In genomic region chr7:24777811-24778210, GRCh38 we compare ENCODE assay signal across 15 cellular contexts. TPM values are rescaled to one million over a fixed set of nuclear protein-coding genes. Genes with fewer than 3 reads are reported as not detected.
A peak's percentile ranks its signal among the peaks of the same experiment; 100 is the strongest.
DNase-seq lines count a peak whose midpoint lies in the region; ATAC-seq, FAIRE-seq and TF ChIP-seq lines count a peak whose summit lies in the region.
"Had no signal": no experiment of that assay in that cellular context is flagged by ENCODE, and none has a peak within 500 bp of the region (broad histone marks: within the 10 kb centered on the region; RNA-seq: fewer than 3 reads in every experiment).

No MANE protein-coding gene starts in this region.

- TF ChIP-seq CTCF in gastrocnemius medialis (IDR thresholded peaks at IDR 0.05 in 4 of 5, conservative IDR thresholded peaks at IDR 0.05 in 1 of 5) (no peak), adrenal gland (IDR thresholded peaks at IDR 0.05) (no peak), dorsolateral prefrontal cortex (IDR thresholded peaks at IDR 0.05 in 54 of 56, conservative IDR thresholded peaks at IDR 0.05 in 2 of 56; ENCODE audit: low read depth in 1 of 56, partially characterized antibody in 56 of 56) (no peak)

- no peaks in the 10 kb centered on the region for H3K9me3 Mint-ChIP-seq in activated T-helper 17 cell treated with anti-CD3 and anti-CD28 coated beads, Interleukin-2, amount 50 U/mL, for 72 hours
- H3K9me3 Mint-ChIP-seq: IgD-negative memory B cell had no signal

- H3K4me1 Mint-ChIP-seq in activated T-helper 17 cell treated with anti-CD3 and anti-CD28 coated beads, Interleukin-2, amount 50 U/mL, for 72 hours: no peaks in the 10 kb centered on the region

- ATAC-seq in activated T-helper 17 cell treated with anti-CD3 and anti-CD28 coated beads, Interleukin-2, amount 50 U/mL, for 72 hours (replicated peaks): no peak
- no peak for ATAC-seq in gastrocnemius medialis

- peak overlapping the region; percentile 13 for H3K27ac Mint-ChIP-seq in activated T-helper 17 cell treated with anti-CD3 and anti-CD28 coated beads, Interleukin-2, amount 50 U/mL, for 72 hours
- H3K27ac Mint-ChIP-seq: IgD-negative memory B cell had no signal

- intact Hi-C loops in gastrocnemius medialis (cut with DNase I; ENCODE audit: low total_unique reads) (loop anchor here (5.0 kb wide), 1 partner anchor 1064 kb away; no protein-coding TSS in a partner anchor), adrenal gland (cut with DNase I) (no loop called here), dorsolateral prefrontal cortex (cut with DNase I) (no loop called here)

- DNase-seq in GM12892 (ENCODE audit: insufficient read length) (no peak), fibroblast of peridontal ligament (ENCODE audit: extremely low read depth) (peak; percentile 81), gastrocnemius medialis (no peak), AML-193 (lab: John Stamatoyannopoulos, UW) (no peak), adrenal gland (no peak), dorsolateral prefrontal cortex (no peak)
- DNase-seq: ACHN, DMS 273 treated with DMSO at 0.1 percent for 48 hours, NCI-H1436 treated with DMSO at 0.1 percent for 48 hours, NCI-H2081, NCI-H510A treated with DMSO at 0.1 percent for 48 hours, Peyer's patch, Right ventricle myocardium superior had no signal

- 70 to 80% (median 76%) methylated on average over 3 of the region's 3 CpGs for WGBS in adrenal gland, 4 donors

- H3K36me3 Mint-ChIP-seq in activated T-helper 17 cell treated with anti-CD3 and anti-CD28 coated beads, Interleukin-2, amount 50 U/mL, for 72 hours (ENCODE audit: low read depth): no peaks in the 10 kb centered on the region

- TF ChIP-seq POLR2A in GM12892 (IDR thresholded peaks at IDR 0.05; ENCODE audit: low read depth, low read length) (no peak), gastrocnemius medialis (IDR thresholded peaks at IDR 0.05) (no peak), adrenal gland (IDR thresholded peaks at IDR 0.05) (no peak)

- FAIRE-seq in GM12892 (lab: Jason Lieb, UNC): peak; percentile 21

- no peak overlapping the region for H3K4me3 Mint-ChIP-seq in activated T-helper 17 cell treated with anti-CD3 and anti-CD28 coated beads, Interleukin-2, amount 50 U/mL, for 72 hours
- H3K4me3 Mint-ChIP-seq: IgD-negative memory B cell had no signal

- in situ Hi-C loops in gastrocnemius medialis (cut with MboI; ENCODE audit: low sequenced_read_pairs in 4 of 4): no loop called here

- H3K36me3 ChIP-seq in gastrocnemius medialis: no peaks in the 10 kb centered on the region
- no peaks in the 10 kb centered on the region for H3K36me3 ChIP-seq in adrenal gland (replicated peaks in 1 of 2)
- H3K36me3 ChIP-seq: Peyer's patch had no signal

- H3K4me3 ChIP-seq in gastrocnemius medialis (no peak overlapping the region), adrenal gland (no peak overlapping the region), dorsolateral prefrontal cortex (no peak overlapping the region)
- H3K4me3 ChIP-seq: Peyer's patch had no signal

- no peaks in the 10 kb centered on the region for H3K27me3 Mint-ChIP-seq in activated T-helper 17 cell treated with anti-CD3 and anti-CD28 coated beads, Interleukin-2, amount 50 U/mL, for 72 hours
- H3K27me3 Mint-ChIP-seq: IgD-negative memory B cell had no signal

- H3K27me3 ChIP-seq in gastrocnemius medialis (no peaks in the 10 kb centered on the region), adrenal gland (no peaks in the 10 kb centered on the region), dorsolateral prefrontal cortex (no peaks in the 10 kb centered on the region)
- H3K27me3 ChIP-seq: Peyer's patch had no signal

- H3K4me1 ChIP-seq in gastrocnemius medialis: peaks cover 15 to 18% of the 10 kb centered on the region in 2 donors
- H3K4me1 ChIP-seq in adrenal gland (replicated peaks in 1 of 2): no peaks in the 10 kb centered on the region
- H3K4me1 ChIP-seq: Peyer's patch had no signal

- peak overlapping the region; percentile 77 to 85 (median 82) for H3K27ac ChIP-seq in gastrocnemius medialis
- H3K27ac ChIP-seq in adrenal gland: no peak overlapping the region
- peak overlapping the region in 4 of 59 donors; percentile 13 to 44 (median 37) for H3K27ac ChIP-seq in dorsolateral prefrontal cortex
- H3K27ac ChIP-seq: Peyer's patch had no signal

- no peaks in the 10 kb centered on the region for H3K9me3 ChIP-seq in gastrocnemius medialis
- no peaks in the 10 kb centered on the region for H3K9me3 ChIP-seq in adrenal gland (replicated peaks in 1 of 3)
- H3K9me3 ChIP-seq: Peyer's patch had no signal

RNA-seq across cellular contexts. Expression of gene GSDME, which starts 20.5 kb away (rescaled TPM):
- polyA plus RNA-seq in GM12892 (2012; ENCODE audit: missing spikeins): 190 TPM
- 1 to 10 TPM in 1 of 2 donors, under 1 TPM in 1; 0.50 to 1.6 TPM for total RNA-seq in activated T-helper 17 cell treated with anti-CD3 and anti-CD28 coated beads, Interleukin-2, amount 50 U/mL, for 72 hours
- 1 to 10 TPM; 3.1 to 5.2 (median 3.9) TPM for total RNA-seq in gastrocnemius medialis
- 10 to 100 TPM in 1 of 8 donors, 1 to 10 TPM in 7; 2.6 to 10.3 (median 6.3) TPM for total RNA-seq in adrenal gland
- polyA plus RNA-seq in adrenal gland: 1 to 10 TPM; 4.3 to 6.8 (median 5.7) TPM
- total RNA-seq in dorsolateral prefrontal cortex: 10 to 100 TPM; 12.2 to 43.7 (median 24.5) TPM

Comparison
In these comparisons a context has a peak if more than half of its experiments do, and no peak if none do; other contexts are left out.
1. H3K27ac ChIP-seq: peak in gastrocnemius medialis (4 of 4); none in adrenal gland (0 of 5).